23 cellular contexts compared by ENCODE assay signal in the genomic region with DNA sequence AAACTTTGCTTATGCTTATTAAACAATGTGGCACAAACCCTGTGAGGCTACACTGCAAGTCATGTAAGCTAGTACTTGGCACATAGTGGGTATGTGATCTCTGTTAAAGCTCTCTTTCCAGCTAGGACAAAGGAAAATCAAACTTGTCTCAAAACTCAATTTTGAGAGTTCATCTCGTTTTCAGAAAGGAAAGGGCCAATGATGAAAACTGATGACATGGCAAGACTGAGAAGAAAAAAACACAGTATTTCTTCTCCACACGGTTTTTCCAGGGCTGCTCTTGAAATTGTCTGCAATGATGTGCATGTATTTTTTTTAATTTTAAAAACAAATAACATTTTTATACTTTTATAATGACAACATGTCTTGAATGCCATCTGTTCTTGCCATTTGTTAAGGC.
"Had no signal": no experiment of that assay in that cellular context is flagged by ENCODE, and none has a peak within 500 bp of the region (broad histone marks: within the 10 kb centered on the region; RNA-seq: fewer than 3 reads in every experiment).

No MANE protein-coding gene starts in this region.

- H3K27ac ChIP-seq: hepatocyte, left ventricle myocardium inferior, ovary, right atrium auricular region, skin epidermis, stomach, suprapubic skin, thoracic aorta, tibial artery, uterus had no signal

- H3K4me3 ChIP-seq: hepatocyte, left ventricle myocardium inferior, lung, ovary, right atrium auricular region, skin epidermis, stomach, suprapubic skin, thoracic aorta, tibial artery, uterus had no signal

- H3K4me2 ChIP-seq: hepatocyte had no signal

- DNase-seq: islet precursor cell; left ventricle myocardium inferior; mesendoderm; naive thymus-derived CD4-positive, alpha-beta T cell; ovary; stimulated activated CD4-positive, alpha-beta T cell treated with anti-CD3 and anti-CD28 coated beads, Interleukin-12 subunit alpha, Interleukin-12 subunit beta, amount 100 ng/mL, for 4 hours; stimulated activated CD4-positive, alpha-beta T cell treated with anti-CD3 and anti-CD28 coated beads, Interleukin-15, amount 100 ng/mL, for 24 hours; stimulated activated CD4-positive, alpha-beta T cell treated with anti-CD3 and anti-CD28 coated beads, Interleukin-2, amount 100 ng/mL, for 24 hours; stimulated activated CD4-positive, alpha-beta T cell treated with anti-CD3 and anti-CD28 coated beads, Interleukin-4, amount 100 ng/mL, for 1 hour; stimulated activated naive B cell treated with anti-CD40 and anti-IgM and Interleukin-4, amounts not matched to agents 10 μg/mL and 1 μg/mL and 100 μg/mL, for 72 hours; stimulated activated naive CD8-positive, alpha-beta T cell treated with anti-CD3 and anti-CD28 coated beads, Interleukin-15, Interleukin-2, amounts not matched to agents 100 U/mL and 50 U/mL, for 24 hours; stomach; tibial artery; trophoblast cell; uterus had no signal

- H3K9me3 ChIP-seq: left ventricle myocardium inferior, ovary, right atrium auricular region, stomach, suprapubic skin, thoracic aorta, tibial artery, uterus had no signal

- H2AFZ ChIP-seq: hepatocyte had no signal

- H3K36me3 ChIP-seq: left ventricle myocardium inferior, ovary, right atrium auricular region, stomach, suprapubic skin, thoracic aorta, tibial artery, uterus had no signal

- H3K4me1 ChIP-seq: left ventricle myocardium inferior, right atrium auricular region, stomach, suprapubic skin, tibial artery, uterus had no signal

- H3K27me3 ChIP-seq: hepatocyte, ovary, right atrium auricular region, suprapubic skin, uterus had no signal

- H3K79me2 ChIP-seq: hepatocyte had no signal

- ATAC-seq: naive thymus-derived CD4-positive, alpha-beta T cell; natural killer cell treated with Interleukin-12 subunit alpha and Interleukin-12 subunit beta and Interleukin-15 and Interleukin-18, amount 100 ng/mL, for 72 hours; sciatic nerve; stimulated activated naive B cell treated with anti-CD40 and anti-IgM and Interleukin-4, amounts not matched to agents 10 μg/mL and 1 μg/mL and 100 μg/mL, for 72 hours; stimulated activated naive CD8-positive, alpha-beta T cell treated with anti-CD3 and anti-CD28 coated beads, Interleukin-15, Interleukin-2, amounts not matched to agents 100 U/mL and 50 U/mL, for 24 hours had no signal
